Comparison of ENCODE assay signal across 7 cellular contexts in the genomic region with DNA sequence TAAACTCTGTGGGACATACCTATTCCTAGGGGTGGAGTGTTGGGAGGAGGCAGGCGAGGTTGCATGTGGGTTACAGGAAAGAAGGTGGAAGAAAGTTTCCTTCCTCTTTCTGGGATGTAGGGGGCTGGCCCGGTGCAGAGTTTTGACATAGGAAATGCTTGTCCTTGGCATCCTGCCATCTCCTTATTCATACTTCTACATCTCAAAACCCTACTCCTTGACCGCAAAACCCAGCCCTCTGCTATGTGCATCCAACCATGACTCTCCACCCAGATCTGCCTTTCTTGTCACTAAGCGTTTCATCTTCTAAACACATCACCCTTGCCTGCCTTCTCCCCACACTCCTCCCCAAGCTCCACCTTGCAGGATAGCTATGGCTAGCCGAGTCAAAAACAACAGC. TPM values are rescaled to one million over a fixed set of nuclear protein-coding genes. Genes with fewer than 3 reads are reported as not detected.
DNase-seq lines count a peak whose midpoint lies in the region; ATAC-seq and TF ChIP-seq lines count a peak whose summit lies in the region.
"Not testable (repeated sequence)": the region's sequence is repeated elsewhere in the genome, so short reads cannot be mapped to it uniquely, and the experiment has no call there.

No MANE protein-coding gene starts in this region.

- peak; percentile 99 for DNase-seq in KBM-7
- DNase-seq in T-helper 1 cell, result peak in 4 of 5 donors; percentile 19 to 68 (median 35)
- DNase-seq in activated T-helper 1 cell treated with anti-CD3 and anti-CD28 coated beads, Interleukin-12 subunit alpha, Interleukin-12 subunit beta, Interleukin-2, Interleukin-4 antibody, amounts not matched to agents 30 ng/mL and 10 ng/mL and 1 ng/mL, durations not matched to agents 14 hours and 24 hours and 36 hours (ENCODE audit: low spot score), result peak; percentile 52
- peak; percentile 21 for DNase-seq in fibroblast of the aortic adventitia (ENCODE audit: low read depth)
- DNase-seq in stimulated activated CD4-positive, alpha-beta T cell treated with anti-CD3 and anti-CD28 coated beads, Interleukin-12 subunit alpha, Interleukin-12 subunit beta, amount 100 ng/mL, for 4 hours, result peak; percentile 12

- in situ Hi-C loops in KBM-7 (cut with MboI; ENCODE audit: low pct_unique_long_range_greater_than_20kb, low sequenced_read_pairs), result not testable (repeated sequence)

- H3K27ac Mint-ChIP-seq in activated T-helper 1 cell treated with anti-CD3 and anti-CD28 coated beads, Interleukin-12 subunit alpha, Interleukin-12 subunit beta, Interleukin-2, Interleukin-4 antibody, amounts not matched to agents 30 ng/mL and 10 ng/mL and 1 ng/mL, durations not matched to agents 14 hours and 24 hours and 36 hours, result peak overlapping the region; percentile 24

- not testable (repeated sequence) for H3K9me3 Mint-ChIP-seq in activated T-helper 1 cell treated with anti-CD3 and anti-CD28 coated beads, Interleukin-12 subunit alpha, Interleukin-12 subunit beta, Interleukin-2, Interleukin-4 antibody, amounts not matched to agents 30 ng/mL and 10 ng/mL and 1 ng/mL, durations not matched to agents 14 hours and 24 hours and 36 hours

- not testable (repeated sequence) for H3K4me3 ChIP-seq in fibroblast of the aortic adventitia (ENCODE audit: low read depth, low read length)

- TF ChIP-seq CTCF in fibroblast of the aortic adventitia (IDR thresholded peaks at IDR 0.05; ENCODE audit: insufficient read depth, low read length), result not testable (repeated sequence)

- H3K4me1 Mint-ChIP-seq in activated T-helper 1 cell treated with anti-CD3 and anti-CD28 coated beads, Interleukin-12 subunit alpha, Interleukin-12 subunit beta, Interleukin-2, Interleukin-4 antibody, amounts not matched to agents 30 ng/mL and 10 ng/mL and 1 ng/mL, durations not matched to agents 14 hours and 24 hours and 36 hours (ENCODE audit: low read depth), result peaks cover 34% of the 10 kb centered on the region

- H3K36me3 Mint-ChIP-seq in activated T-helper 1 cell treated with anti-CD3 and anti-CD28 coated beads, Interleukin-12 subunit alpha, Interleukin-12 subunit beta, Interleukin-2, Interleukin-4 antibody, amounts not matched to agents 30 ng/mL and 10 ng/mL and 1 ng/mL, durations not matched to agents 14 hours and 24 hours and 36 hours (ENCODE audit: low read depth), result not testable (repeated sequence)

- H3K27me3 Mint-ChIP-seq in activated T-helper 1 cell treated with anti-CD3 and anti-CD28 coated beads, Interleukin-12 subunit alpha, Interleukin-12 subunit beta, Interleukin-2, Interleukin-4 antibody, amounts not matched to agents 30 ng/mL and 10 ng/mL and 1 ng/mL, durations not matched to agents 14 hours and 24 hours and 36 hours (ENCODE audit: insufficient read depth), result not testable (repeated sequence)

- intact Hi-C loops in activated T-helper 1 cell treated with anti-CD3 and anti-CD28 coated beads, Interleukin-12 subunit alpha, Interleukin-12 subunit beta, Interleukin-2, Interleukin-4 antibody, amounts not matched to agents 30 ng/mL and 10 ng/mL and 1 ng/mL, durations not matched to agents 14 hours and 24 hours and 36 hours (cut with micrococcal nuclease), result not testable (repeated sequence)

- ATAC-seq in GM18867 (IDR thresholded peaks at IDR 0.05; ENCODE audit: unreplicated experiment) (peak; percentile 97), HG02759 (IDR thresholded peaks at IDR 0.05; ENCODE audit: unreplicated experiment) (peak; percentile 97)

- peak overlapping the region; percentile 3 for H3K4me3 Mint-ChIP-seq in activated T-helper 1 cell treated with anti-CD3 and anti-CD28 coated beads, Interleukin-12 subunit alpha, Interleukin-12 subunit beta, Interleukin-2, Interleukin-4 antibody, amounts not matched to agents 30 ng/mL and 10 ng/mL and 1 ng/mL, durations not matched to agents 14 hours and 24 hours and 36 hours

RNA-seq across cellular contexts. Expression of a gene that starts 48.5 kb away (rescaled TPM):
- total RNA-seq in activated T-helper 1 cell treated with anti-CD3 and anti-CD28 coated beads, Interleukin-12 subunit alpha, Interleukin-12 subunit beta, Interleukin-2, Interleukin-4 antibody, amounts not matched to agents 30 ng/mL and 10 ng/mL and 1 ng/mL, durations not matched to agents 14 hours and 24 hours and 36 hours, result not detected in 2 replicates
- total RNA-seq in fibroblast of the aortic adventitia (ENCODE audit: low replicate concordance), result not detected in 2 replicates

Comparison
In these comparisons a context has a peak if more than half of its experiments do, and no peak if none do; other contexts are left out.
1. DNase-seq: peak in every context shown above with its lines; median percentile 99 in KBM-7; 52 in activated T-helper 1 cell treated with anti-CD3 and anti-CD28 coated beads, Interleukin-12 subunit alpha, Interleukin-12 subunit beta, Interleukin-2, Interleukin-4 antibody, amounts not matched to agents 30 ng/mL and 10 ng/mL and 1 ng/mL, durations not matched to agents 14 hours and 24 hours and 36 hours; 35 in T-helper 1 cell; 21 in fibroblast of the aortic adventitia; 12 in stimulated activated CD4-positive, alpha-beta T cell treated with anti-CD3 and anti-CD28 coated beads, Interleukin-12 subunit alpha, Interleukin-12 subunit beta, amount 100 ng/mL, for 4 hours.